In genomic region chr3:14769531-14770325, GRCh38 we compare ENCODE assay signal across 21 cellular contexts. TPM values are rescaled to one million over a fixed set of nuclear protein-coding genes. Genes with fewer than 3 reads are reported as not detected.
DNase-seq lines count a peak whose midpoint lies in the region; ATAC-seq and TF ChIP-seq lines count a peak whose summit lies in the region.
"Had no signal": no experiment of that assay in that cellular context is flagged by ENCODE, and none has a peak within 500 bp of the region (broad histone marks: within the 10 kb centered on the region; RNA-seq: fewer than 3 reads in every experiment).

No MANE protein-coding gene starts in this region.

- no peak overlapping the region for H2AFZ ChIP-seq in DND-41 (ENCODE audit: low read depth, low read length)

- no peaks in the 10 kb centered on the region for H4K20me1 ChIP-seq in DND-41 (ENCODE audit: insufficient read depth, low read length)
- H4K20me1 ChIP-seq: BLaER1 had no signal

- H3K4me3 ChIP-seq in DND-41 (ENCODE audit: low read depth in 1 of 2, low read length in 2 of 2) = no peak overlapping the region
- no peak overlapping the region for H3K4me3 ChIP-seq in spleen
- H3K4me3 ChIP-seq: BLaER1, GM12878, K562 had no signal

- H3K36me3 ChIP-seq in DND-41 (ENCODE audit: insufficient read depth, low read length) (no peaks in the 10 kb centered on the region), spleen (no peaks in the 10 kb centered on the region)
- H3K36me3 ChIP-seq: BLaER1 had no signal

- H3K9me3 ChIP-seq in DND-41 (ENCODE audit: insufficient read depth, low read length, severe bottlenecking) (no peaks in the 10 kb centered on the region), spleen (no peaks in the 10 kb centered on the region)
- H3K9me3 ChIP-seq: BLaER1 had no signal

- H3K27ac ChIP-seq in DND-41 (ENCODE audit: low read length) (no peak overlapping the region), spleen (no peak overlapping the region)
- H3K27ac ChIP-seq: BLaER1, RWPE1 had no signal

- H3K4me1 Mint-ChIP-seq in activated CD8-positive, alpha-beta T cell treated with anti-CD3 and anti-CD28 coated beads, Interleukin-2, amount 10 ng/mL, durations not matched to agents 7 days and 5 days (ENCODE audit: low read depth) = no peaks in the 10 kb centered on the region
- H3K4me1 Mint-ChIP-seq in activated CD8-positive, alpha-beta T cell treated with anti-CD3 and anti-CD28 coated beads for 36 hours (ENCODE audit: low read depth) = no peaks in the 10 kb centered on the region

- no peak overlapping the region for H3K9ac ChIP-seq in DND-41 (ENCODE audit: low read depth, low read length)
- H3K9ac ChIP-seq: BLaER1 had no signal

- intact Hi-C loops in activated CD8-positive, alpha-beta T cell treated with anti-CD3 and anti-CD28 coated beads for 36 hours (cut with micrococcal nuclease) = no loop called here
- intact Hi-C loops in spleen (cut with DNase I; ENCODE audit: low total_unique reads) = loop anchor here (10.0 kb wide), 1 partner anchor 95 kb away; the partner anchor contains the start of gene C3orf20

- H3K4me1 ChIP-seq in DND-41 (ENCODE audit: insufficient read depth, low read length) (peaks cover 21% of the 10 kb centered on the region), spleen (no peaks in the 10 kb centered on the region)

- H3K79me2 ChIP-seq in DND-41 (ENCODE audit: insufficient read depth, low read length) = no peaks in the 10 kb centered on the region

- H3K4me3 Mint-ChIP-seq in activated CD8-positive, alpha-beta T cell treated with anti-CD3 and anti-CD28 coated beads, Interleukin-2, amount 10 ng/mL, durations not matched to agents 7 days and 5 days = no peak overlapping the region
- H3K4me3 Mint-ChIP-seq in activated CD8-positive, alpha-beta T cell treated with anti-CD3 and anti-CD28 coated beads for 36 hours = no peak overlapping the region
- H3K4me3 Mint-ChIP-seq: CD8-positive, alpha-beta T cell; HFFc6 had no signal

- POLR2A ChIA-PET in activated CD8-positive, alpha-beta T cell treated with anti-CD3 and anti-CD28 coated beads, Interleukin-2, amount 10 ng/mL, durations not matched to agents 7 days and 5 days (lab: Charles Lee) = no interaction called here
- POLR2A ChIA-PET in activated CD8-positive, alpha-beta T cell treated with anti-CD3 and anti-CD28 coated beads for 36 hours (lab: Charles Lee) = interaction anchor here (1.2 kb wide), 1 partner anchor 12 kb away, joined by 4 read pairs; no protein-coding TSS in a partner anchor

- WGBS in spleen, 5 donors = 86 to 95% (median 90%) methylated on average over 11 of the region's 11 CpGs

- no peak overlapping the region for H3K27ac Mint-ChIP-seq in activated CD8-positive, alpha-beta T cell treated with anti-CD3 and anti-CD28 coated beads, Interleukin-2, amount 10 ng/mL, durations not matched to agents 7 days and 5 days
- H3K27ac Mint-ChIP-seq in activated CD8-positive, alpha-beta T cell treated with anti-CD3 and anti-CD28 coated beads for 36 hours = no peak overlapping the region
- H3K27ac Mint-ChIP-seq: CD8-positive, alpha-beta T cell; HFFc6 had no signal

- no peak for TF ChIP-seq CTCF in activated CD8-positive, alpha-beta T cell treated with anti-CD3 and anti-CD28 coated beads for 36 hours (IDR thresholded peaks at IDR 0.05)
- TF ChIP-seq CTCF in DND-41 (IDR thresholded peaks at IDR 0.05; ENCODE audit: borderline replicate concordance, extremely low read depth, low read length, poor library complexity, severe bottlenecking) (no peak), spleen (IDR thresholded peaks at IDR 0.05 in 8 of 11, conservative IDR thresholded peaks at IDR 0.05 in 3 of 11) (no peak)

- no peaks in the 10 kb centered on the region for H3K36me3 Mint-ChIP-seq in activated CD8-positive, alpha-beta T cell treated with anti-CD3 and anti-CD28 coated beads, Interleukin-2, amount 10 ng/mL, durations not matched to agents 7 days and 5 days (ENCODE audit: low read depth)
- no peaks in the 10 kb centered on the region for H3K36me3 Mint-ChIP-seq in activated CD8-positive, alpha-beta T cell treated with anti-CD3 and anti-CD28 coated beads for 36 hours (ENCODE audit: low read depth)
- H3K36me3 Mint-ChIP-seq: CD8-positive, alpha-beta T cell had no signal

- H3K27me3 Mint-ChIP-seq in activated CD8-positive, alpha-beta T cell treated with anti-CD3 and anti-CD28 coated beads, Interleukin-2, amount 10 ng/mL, durations not matched to agents 7 days and 5 days (ENCODE audit: low read depth) = no peaks in the 10 kb centered on the region
- H3K27me3 Mint-ChIP-seq in activated CD8-positive, alpha-beta T cell treated with anti-CD3 and anti-CD28 coated beads for 36 hours = no peaks in the 10 kb centered on the region

- no peak for TF ChIP-seq POLR2A in spleen (IDR thresholded peaks at IDR 0.05)

- CTCF ChIA-PET in activated CD8-positive, alpha-beta T cell treated with anti-CD3 and anti-CD28 coated beads, Interleukin-2, amount 10 ng/mL, durations not matched to agents 7 days and 5 days (lab: Charles Lee) = interaction anchor here (1.4 kb wide), 1 partner anchor 152 kb away, joined by 4 read pairs; no protein-coding TSS in a partner anchor
- CTCF ChIA-PET in activated CD8-positive, alpha-beta T cell treated with anti-CD3 and anti-CD28 coated beads for 36 hours (lab: Charles Lee) = no interaction called here

- no peak overlapping the region for H3K4me2 ChIP-seq in DND-41 (ENCODE audit: insufficient read depth, low read length)
- H3K4me2 ChIP-seq: BLaER1 had no signal

- ATAC-seq in activated CD8-positive, alpha-beta T cell treated with anti-CD3 and anti-CD28 coated beads, Interleukin-2, amount 10 ng/mL, durations not matched to agents 7 days and 5 days = no peak
- no peak for ATAC-seq in activated CD8-positive, alpha-beta T cell treated with anti-CD3 and anti-CD28 coated beads for 36 hours
- ATAC-seq in DND-41 (ENCODE audit: insufficient read depth, low read depth) (peak; percentile 49; the same call in 2 of the 3 replicates), GM21360 (IDR thresholded peaks at IDR 0.05; ENCODE audit: unreplicated experiment) (no peak)
- ATAC-seq: CD8-positive, alpha-beta T cell; GM12878; K562 had no signal

- peak; percentile 9 for DNase-seq in activated CD8-positive, alpha-beta T cell treated with anti-CD3 and anti-CD28 coated beads, Interleukin-2, amount 10 ng/mL, durations not matched to agents 7 days and 5 days
- DNase-seq in activated CD8-positive, alpha-beta T cell treated with anti-CD3 and anti-CD28 coated beads for 36 hours = no peak
- DNase-seq in DND-41 = no peak
- DNase-seq in iPS-NIHi7 (ENCODE audit: extremely low spot score) = peak; percentile 6
- peak; percentile 51 for DNase-seq in spleen
- DNase-seq in epidermal melanocyte (ENCODE audit: insufficient read length, low spot score) = no peak
- DNase-seq in GF-D8 (lab: John Stamatoyannopoulos, UW) = no peak
- DNase-seq: DMS79; HFFc6; NCI-H1436; NCI-H2029 treated with DMSO at 0.1 percent for 48 hours; NCI-H2171 treated with DMSO at 0.1 percent for 48 hours; NCI-H446 treated with DMSO at 0.1 percent for 48 hours; NK-92 treated with Interleukin-12 subunit alpha and Interleukin-12 subunit beta, amount 100 ng/mL, for 24 hours had no signal

- H3K9me3 Mint-ChIP-seq in activated CD8-positive, alpha-beta T cell treated with anti-CD3 and anti-CD28 coated beads, Interleukin-2, amount 10 ng/mL, durations not matched to agents 7 days and 5 days (ENCODE audit: insufficient read depth) = no peaks in the 10 kb centered on the region
- no peaks in the 10 kb centered on the region for H3K9me3 Mint-ChIP-seq in activated CD8-positive, alpha-beta T cell treated with anti-CD3 and anti-CD28 coated beads for 36 hours
- H3K9me3 Mint-ChIP-seq: CD8-positive, alpha-beta T cell; HFFc6 had no signal

- H3K27me3 ChIP-seq in DND-41 (ENCODE audit: insufficient read depth, low read length, poor library complexity) (no peaks in the 10 kb centered on the region), spleen (replicated peaks in 1 of 7) (no peaks in the 10 kb centered on the region)
- H3K27me3 ChIP-seq: BLaER1 had no signal

RNA-seq across cellular contexts. Expression of gene FGD5, which starts 49.0 kb away (rescaled TPM):
- under 1 TPM; 0.31 to 0.32 TPM for total RNA-seq in activated CD8-positive, alpha-beta T cell treated with anti-CD3 and anti-CD28 coated beads, Interleukin-2, amount 10 ng/mL, durations not matched to agents 7 days and 5 days
- total RNA-seq in activated CD8-positive, alpha-beta T cell treated with anti-CD3 and anti-CD28 coated beads for 36 hours = not detected
- 100 to 1,000 TPM in 2 of 7 donors, 10 to 100 TPM in 5; 62.5 to 145 (median 68.7) TPM for total RNA-seq in spleen
- 10 to 100 TPM in 1 of 3 donors, 1 to 10 TPM in 2; 6.0 to 18.3 (median 6.7) TPM for polyA plus RNA-seq in spleen
- total RNA-seq: A172; CD8-positive, alpha-beta T cell; HFFc6 had no signal
- polyA plus RNA-seq: K562 had no signal

Comparison
In these comparisons a context has a peak if more than half of its experiments do, and no peak if none do; other contexts are left out.
1. DNase-seq: peak in activated CD8-positive, alpha-beta T cell treated with anti-CD3 and anti-CD28 coated beads, Interleukin-2, amount 10 ng/mL, durations not matched to agents 7 days and 5 days (single experiment), iPS-NIHi7 (single experiment) and spleen (single experiment); none in activated CD8-positive, alpha-beta T cell treated with anti-CD3 and anti-CD28 coated beads for 36 hours (single experiment), DND-41 (single experiment), epidermal melanocyte (single experiment) and GF-D8 (single experiment).
2. RNA of gene FGD5, which starts 49.0 kb away (total RNA-seq): 62.5 to 145 TPM in spleen; 0.31 to 0.32 TPM in activated CD8-positive, alpha-beta T cell treated with anti-CD3 and anti-CD28 coated beads, Interleukin-2, amount 10 ng/mL, durations not matched to agents 7 days and 5 days and not detected in activated CD8-positive, alpha-beta T cell treated with anti-CD3 and anti-CD28 coated beads for 36 hours; every median in the first group is over 10 times any median in the second.